Comparison of ENCODE assay signal across 1 cellular context in genomic region chr2:144452169-144453038, GRCh38.
TF ChIP-seq lines count a peak whose summit lies in the region.

No MANE protein-coding gene starts in this region.

TF ChIP-seq in SK-N-SH treated with all-trans-retinoic acid at 6 μM for 48 hours, 23 proteins besides CTCF, POLR2A, EP300 and RAD21 (continued from another document):
- TF ChIP-seq ZNF565 (CRISPR knock-in tag; conservative IDR thresholded peaks at IDR 0.05; ENCODE audit: low read depth) (no peak), ZNF8 (CRISPR knock-in tag; IDR thresholded peaks at IDR 0.05) (no peak), TOX (CRISPR knock-in tag; IDR thresholded peaks at IDR 0.05; ENCODE audit: borderline replicate concordance) (no peak), PATZ1 (CRISPR knock-in tag; IDR thresholded peaks at IDR 0.05; ENCODE audit: borderline replicate concordance) (no peak), ISL1 (CRISPR knock-in tag; IDR thresholded peaks at IDR 0.05) (no peak; the same call in 1 of the 2 replicates), RARB (CRISPR knock-in tag; IDR thresholded peaks at IDR 0.05) (no peak), CSDC2 (CRISPR knock-in tag; IDR thresholded peaks at IDR 0.05) (no peak), BACH2 (CRISPR knock-in tag; IDR thresholded peaks at IDR 0.05; ENCODE audit: borderline replicate concordance) (no peak), ZNF70 (CRISPR knock-in tag; IDR thresholded peaks at IDR 0.05) (no peak)
